In genomic region chr9:75001719-75002421, GRCh38 we compare ENCODE assay signal across 9 cellular contexts. TPM values are rescaled to one million over a fixed set of nuclear protein-coding genes. Genes with fewer than 3 reads are reported as not detected.
A peak's percentile ranks its signal among the peaks of the same experiment; 100 is the strongest.
DNase-seq lines count a peak whose midpoint lies in the region; ATAC-seq and TF ChIP-seq lines count a peak whose summit lies in the region.
"Had no signal": no experiment of that assay in that cellular context is flagged by ENCODE, and none has a peak within 500 bp of the region (broad histone marks: within the 10 kb centered on the region; RNA-seq: fewer than 3 reads in every experiment).

No MANE protein-coding gene starts in this region.

- H3K79me2 ChIP-seq in fibroblast of lung (ENCODE audit: control insufficient read depth, insufficient read depth, low read length) = no peaks in the 10 kb centered on the region

- no peaks in the 10 kb centered on the region for H3K36me3 ChIP-seq in fibroblast of lung (ENCODE audit: control insufficient read depth, insufficient read depth, low read length)
- H3K36me3 ChIP-seq: SJSA1 had no signal

- CTCF ChIA-PET in T-cell (lab: Charles Lee) = interaction anchor here (0.6 to 3.5 kb wide), 10 partner anchors 11 to 229 kb away, joined by 3 to 21 read pairs (median 6); no protein-coding TSS in a partner anchor

- no peak for TF ChIP-seq POLR2A in GM18505 (IDR thresholded peaks at IDR 0.05; ENCODE audit: borderline replicate concordance, extremely low read depth, insufficient read depth, insufficient read length)

- H3K9me3 ChIP-seq in fibroblast of lung (ENCODE audit: control insufficient read depth, insufficient read depth, low read depth, low read length) = no peaks in the 10 kb centered on the region
- H3K9me3 ChIP-seq: SJSA1 had no signal

- peak overlapping the region in 1 of 4 experiments; percentile 11 for H3K4me3 ChIP-seq in fibroblast of lung (replicated peaks in 1 of 4; ENCODE audit: control extremely low read depth in 1 of 4, insufficient read depth in 1 of 4, low read depth in 3 of 4, low read length in 4 of 4)
- H3K4me3 ChIP-seq: SJSA1 had no signal

- H2AFZ ChIP-seq in fibroblast of lung (ENCODE audit: low read length) = peak overlapping the region; percentile 87

- no peaks in the 10 kb centered on the region for H4K20me1 ChIP-seq in fibroblast of lung (ENCODE audit: control insufficient read depth, extremely low read depth, insufficient read depth, low read length)

- intact Hi-C loops in natural killer cell (cut with micrococcal nuclease) = loop anchor here (1.0 to 5.0 kb wide), 3 partner anchors 49 to 225 kb away; partner anchors contain the start of gene C9orf40

- H3K4me1 Mint-ChIP-seq in T-cell = peaks cover 5 to 11% (median 5%) of the 10 kb centered on the region in 3 donors
- peaks cover 0 to 10% of the 10 kb centered on the region in 2 donors for H3K4me1 Mint-ChIP-seq in natural killer cell

- H3K36me3 Mint-ChIP-seq in T-cell = peaks cover 19% of the 10 kb centered on the region
- no peaks in the 10 kb centered on the region for H3K36me3 Mint-ChIP-seq in natural killer cell

- peak overlapping the region; percentile 72 for H3K4me2 ChIP-seq in fibroblast of lung (ENCODE audit: extremely low read depth, insufficient read depth, low read length)

- peak; percentile 82 for ATAC-seq in GM18505 (IDR thresholded peaks at IDR 0.05; ENCODE audit: unreplicated experiment)
- peak; percentile 80 for ATAC-seq in HG02852 (IDR thresholded peaks at IDR 0.05; ENCODE audit: unreplicated experiment)
- peak; percentile 76 to 91 (median 82) for ATAC-seq in T-cell (replicated peaks in 1 of 4)
- ATAC-seq in natural killer cell = peak; percentile 90 to 99 (median 99)

- H3K27ac Mint-ChIP-seq in T-cell (no peak overlapping the region), natural killer cell (no peak overlapping the region)

- H3K27ac ChIP-seq in fibroblast of lung (ENCODE audit: insufficient read depth, low read length) = no peak overlapping the region
- H3K27ac ChIP-seq: SJSA1 had no signal

- POLR2A ChIA-PET in T-cell (lab: Charles Lee) = no interaction called here

- no peak overlapping the region for H3K4me3 Mint-ChIP-seq in T-cell
- H3K4me3 Mint-ChIP-seq in natural killer cell = no peak overlapping the region

- peak; percentile 92 for DNase-seq in Ammon's horn (ENCODE audit: low spot score)
- DNase-seq in NCI-H1105 treated with DMSO at 0.1 percent for 48 hours (lab: John Stamatoyannopoulos, UW) = peak; percentile 71
- DNase-seq in T-cell = peak in 6 of 34 experiments; percentile 4 to 32 (median 10)
- peak; percentile 79 to 94 for DNase-seq in fibroblast of lung (ENCODE audit: low read depth in 2 of 2)
- DNase-seq in natural killer cell = no peak
- DNase-seq in stimulated activated CD4-positive, alpha-beta T cell treated with anti-CD3 and anti-CD28 coated beads, Interleukin-12 subunit alpha, Interleukin-12 subunit beta, amount 100 ng/mL, for 4 hours = no peak

- H3K27me3 ChIP-seq in fibroblast of lung (ENCODE audit: control insufficient read depth, insufficient read depth, low read length) = no peaks in the 10 kb centered on the region
- H3K27me3 ChIP-seq: SJSA1 had no signal

- no peaks in the 10 kb centered on the region for H3K27me3 Mint-ChIP-seq in T-cell
- H3K27me3 Mint-ChIP-seq in natural killer cell (ENCODE audit: low read depth in 2 of 2) = no peaks in the 10 kb centered on the region

- TF ChIP-seq CTCF in fibroblast of lung (conservative IDR thresholded peaks at IDR 0.05 in 1 of 2, IDR thresholded peaks at IDR 0.05 in 1 of 2; ENCODE audit: low read depth in 1 of 2, low read length in 2 of 2) (peak; percentile 61 to 68), natural killer cell (IDR thresholded peaks at IDR 0.05) (peak; percentile 88)

- H3K9ac ChIP-seq in fibroblast of lung (ENCODE audit: insufficient read depth, low read length) = no peak overlapping the region

- H3K9me3 Mint-ChIP-seq in T-cell (no peaks in the 10 kb centered on the region), natural killer cell (no peaks in the 10 kb centered on the region)

- H3K4me1 ChIP-seq in fibroblast of lung (ENCODE audit: control insufficient read depth, extremely low read depth, insufficient read depth, low read length) = no peaks in the 10 kb centered on the region
- H3K4me1 ChIP-seq: SJSA1 had no signal

RNA-seq across cellular contexts. Expression of gene CARNMT1, which starts 26.2 kb away (rescaled TPM):
- 10 to 100 TPM; 22.4 to 26.4 (median 25.4) TPM for total RNA-seq in T-cell
- total RNA-seq in fibroblast of lung = 21.3 and 23.0 TPM in 2 replicates
- 13.5 and 23.2 TPM in 2 replicates for polyA plus RNA-seq in fibroblast of lung
- 9.0 and 12.1 TPM in 2 replicates for polyA plus RNA-seq in fibroblast of lung (2012)
- 0.94 and 2.0 TPM in 2 replicates for polyA minus RNA-seq in fibroblast of lung (ENCODE audit: low replicate concordance)
- total RNA-seq in natural killer cell = 10 to 100 TPM; 21.2 to 27.8 (median 25.9) TPM

RNA-seq across cellular contexts. Expression of gene C9orf40, which starts 49.2 kb away (rescaled TPM):
- 1 to 10 TPM; 2.1 to 6.9 (median 5.9) TPM for total RNA-seq in T-cell
- total RNA-seq in fibroblast of lung = 3.3 and 4.5 TPM in 2 replicates
- 3.0 and 4.4 TPM in 2 replicates for polyA plus RNA-seq in fibroblast of lung
- 3.9 and 6.6 TPM in 2 replicates for polyA plus RNA-seq in fibroblast of lung (2012)
- 0.12 and 0.33 TPM in 2 replicates for polyA minus RNA-seq in fibroblast of lung (ENCODE audit: low replicate concordance)
- 1 to 10 TPM; 1.8 to 3.9 (median 3.6) TPM for total RNA-seq in natural killer cell

Comparison
In these comparisons a context has a peak if more than half of its experiments do, and no peak if none do; other contexts are left out.
1. DNase-seq: peak in Ammon's horn (single experiment), NCI-H1105 treated with DMSO at 0.1 percent for 48 hours (single experiment) and fibroblast of lung (2 of 2); none in natural killer cell (single experiment) and stimulated activated CD4-positive, alpha-beta T cell treated with anti-CD3 and anti-CD28 coated beads, Interleukin-12 subunit alpha, Interleukin-12 subunit beta, amount 100 ng/mL, for 4 hours (single experiment).
2. Peak in every context shown above with its lines, with median percentiles within 50 percentile points of each other: ATAC-seq.